8 cellular contexts compared by ENCODE assay signal in the genomic region with DNA sequence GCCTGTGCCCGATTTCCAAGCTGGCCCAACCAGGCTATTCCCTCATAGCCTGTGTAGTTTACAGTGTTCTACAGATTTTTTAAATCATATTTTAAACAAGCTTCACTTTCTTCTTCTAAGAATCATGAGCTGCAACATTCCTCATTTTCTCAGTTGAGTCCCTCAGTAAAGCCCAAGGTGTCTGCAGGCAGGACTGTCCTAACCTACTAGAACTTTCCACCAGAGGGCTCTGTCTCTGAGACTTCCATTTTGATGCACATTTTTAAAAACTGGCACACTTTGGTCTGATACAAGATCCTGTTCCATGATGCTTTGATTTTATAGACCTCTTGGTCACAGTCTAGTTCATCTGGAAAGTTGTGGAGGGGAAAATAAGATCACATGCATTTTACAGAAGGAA. TPM values are rescaled to one million over a fixed set of nuclear protein-coding genes. Genes with fewer than 3 reads are reported as not detected.
A peak's percentile ranks its signal among the peaks of the same experiment; 100 is the strongest.
DNase-seq lines count a peak whose midpoint lies in the region; TF ChIP-seq lines count a peak whose summit lies in the region.

No MANE protein-coding gene starts in this region.

- DNase-seq in EL (peak; percentile 17), Karpas-422 (peak; percentile 82), ascending aorta (ENCODE audit: low spot score in 2 of 2) (no peak), mesenchymal stem cell (peak; percentile 22), substantia nigra (lab: John Stamatoyannopoulos, UW) (no peak), NCI-H748 (lab: John Stamatoyannopoulos, UW; ENCODE audit: unreplicated experiment) (no peak), RWPE1 (ENCODE audit: low spot score) (no peak), sigmoid colon (no peak)

- TF ChIP-seq EP300 in sigmoid colon (IDR thresholded peaks at IDR 0.05), result no peak

- H3K18ac ChIP-seq in mesenchymal stem cell (ENCODE audit: low read depth in 1 of 2, low read length in 2 of 2), result no peak overlapping the region

- H4K8ac ChIP-seq in mesenchymal stem cell (ENCODE audit: low read length), result no peak overlapping the region

- CTCF ChIA-PET in RWPE1 (lab: Yijun Ruan, JAX), result interaction anchor here (0.7 to 1.0 kb wide), 2 partner anchors 21 to 116 kb away, joined by 3 read pairs; no protein-coding TSS in a partner anchor

- H3K9me2 ChIP-seq in Karpas-422 (replicated peaks; ENCODE audit: insufficient read depth, low read length), result no peaks in the 10 kb centered on the region

- H4K20me1 ChIP-seq in Karpas-422 (ENCODE audit: insufficient read depth, low read depth, low read length), result no peaks in the 10 kb centered on the region

- no peak overlapping the region for H2BK15ac ChIP-seq in mesenchymal stem cell (ENCODE audit: low read depth, poor library complexity, severe bottlenecking)

- H3K4me2 ChIP-seq in Karpas-422 (ENCODE audit: low read depth, low read length, poor library complexity, severe bottlenecking) (no peak overlapping the region), mesenchymal stem cell (ENCODE audit: low read length, poor library complexity, severe bottlenecking) (no peak overlapping the region)

- TF ChIP-seq CTCF in ascending aorta (IDR thresholded peaks at IDR 0.05) (peak in 2 of 3 experiments; percentile 9 to 11), RWPE1 (conservative IDR thresholded peaks at IDR 0.05; ENCODE audit: low read depth) (no peak), sigmoid colon (IDR thresholded peaks at IDR 0.05) (no peak)

- H3K14ac ChIP-seq in mesenchymal stem cell (ENCODE audit: low read length in 2 of 2), result no peak overlapping the region

- POLR2A ChIA-PET in RWPE1 (lab: Yijun Ruan, JAX; ENCODE audit: low non-redundant PET), result no interaction called here

- H3K9me3 ChIP-seq in Karpas-422 (ENCODE audit: low read length) (no peaks in the 10 kb centered on the region), ascending aorta (no peaks in the 10 kb centered on the region), mesenchymal stem cell (ENCODE audit: control insufficient read depth, low read length) (no peaks in the 10 kb centered on the region), sigmoid colon (no peaks in the 10 kb centered on the region)

- peak overlapping the region; percentile 60 for H2AFZ ChIP-seq in Karpas-422 (ENCODE audit: low read length)
- no peak overlapping the region for H2AFZ ChIP-seq in mesenchymal stem cell (ENCODE audit: low read depth, low read length)

- H4K91ac ChIP-seq in mesenchymal stem cell (ENCODE audit: low read length), result no peak overlapping the region

- TF ChIP-seq POLR2A in sigmoid colon (IDR thresholded peaks at IDR 0.05), result no peak

- H3K27me3 ChIP-seq in Karpas-422 (ENCODE audit: low read length) (no peaks in the 10 kb centered on the region), ascending aorta (no peaks in the 10 kb centered on the region), mesenchymal stem cell (ENCODE audit: control insufficient read depth in 1 of 2, insufficient read depth in 1 of 2, low read length in 2 of 2) (no peaks in the 10 kb centered on the region), sigmoid colon (no peaks in the 10 kb centered on the region)

- H3K9ac ChIP-seq in Karpas-422 (ENCODE audit: low read length), result no peak overlapping the region
- H3K9ac ChIP-seq in mesenchymal stem cell (ENCODE audit: low read length), result no peak overlapping the region

- peak overlapping the region; percentile 71 for H3K27ac ChIP-seq in Karpas-422 (ENCODE audit: low read length)
- H3K27ac ChIP-seq in ascending aorta, result no peak overlapping the region
- no peak overlapping the region for H3K27ac ChIP-seq in mesenchymal stem cell (ENCODE audit: low read length, poor library complexity, severe bottlenecking)
- H3K27ac ChIP-seq in substantia nigra (ENCODE audit: low read depth, low read length, poor library complexity, severe bottlenecking), result no peak overlapping the region
- H3K27ac ChIP-seq in RWPE1, result no peak overlapping the region
- H3K27ac ChIP-seq in sigmoid colon, result no peak overlapping the region

- no peak overlapping the region for H3K4ac ChIP-seq in mesenchymal stem cell (ENCODE audit: low read depth in 1 of 2, low read length in 2 of 2)

- no peak overlapping the region for H2BK12ac ChIP-seq in mesenchymal stem cell (ENCODE audit: low read length in 2 of 2)

- intact Hi-C loops in ascending aorta (cut with DNase I), result no loop called here
- intact Hi-C loops in sigmoid colon (cut with DNase I), result no loop called here

- H3K4me1 ChIP-seq in Karpas-422 (ENCODE audit: low read length) (peaks cover 78% of the 10 kb centered on the region), ascending aorta (no peaks in the 10 kb centered on the region), mesenchymal stem cell (ENCODE audit: control insufficient read depth, insufficient read depth, low read depth, low read length) (peaks cover 5% of the 10 kb centered on the region), sigmoid colon (no peaks in the 10 kb centered on the region)

- H3K4me3 ChIP-seq in Karpas-422 (ENCODE audit: low read length) (no peak overlapping the region), ascending aorta (no peak overlapping the region), mesenchymal stem cell (ENCODE audit: insufficient read depth in 1 of 2, low read depth in 1 of 2, low read length in 2 of 2) (no peak overlapping the region), sigmoid colon (no peak overlapping the region)

- H3K23ac ChIP-seq in mesenchymal stem cell (ENCODE audit: low read length in 2 of 2), result no peak overlapping the region

- no peak overlapping the region for H2AK5ac ChIP-seq in mesenchymal stem cell (ENCODE audit: low read length, severe bottlenecking)

- H3K79me2 ChIP-seq in Karpas-422 (ENCODE audit: low read length), result no peaks in the 10 kb centered on the region

- no peak overlapping the region for H2BK5ac ChIP-seq in mesenchymal stem cell (ENCODE audit: low read depth, low read length, poor library complexity, severe bottlenecking)

- H3K79me1 ChIP-seq in mesenchymal stem cell (replicated peaks; ENCODE audit: low read length, poor library complexity, severe bottlenecking), result no peaks in the 10 kb centered on the region

- H2BK120ac ChIP-seq in mesenchymal stem cell (ENCODE audit: low read depth, low read length), result no peak overlapping the region

- WGBS in mesenchymal stem cell, result 100% methylated on average over 1 of the region's 1 CpG
- 96 to 100% methylated on average over 1 of the region's 1 CpG for whole genome bisulfite sequencing in sigmoid colon, 2 donors

- H3K36me3 ChIP-seq in Karpas-422 (ENCODE audit: insufficient read depth, low read length) (no peaks in the 10 kb centered on the region), ascending aorta (no peaks in the 10 kb centered on the region), mesenchymal stem cell (ENCODE audit: control insufficient read depth in 1 of 2, insufficient read depth in 2 of 2, low read depth in 1 of 2, low read length in 2 of 2) (no peaks in the 10 kb centered on the region), sigmoid colon (no peaks in the 10 kb centered on the region)

RNA-seq across cellular contexts. Expression of gene SLAMF6, which starts 21.6 kb away (rescaled TPM):
- 19.3 and 66.0 TPM in 2 replicates for total RNA-seq in Karpas-422 (2014; rRNA removed; shearing (Covaris generic); ENCODE audit: low replicate concordance)
- total RNA-seq in ascending aorta (not detected), sigmoid colon (1 to 10 TPM in 2 of 4 donors, under 1 TPM in 1, not detected in 1; 0.41 to 1.2 (median 1.1) TPM)
- not detected for polyA plus RNA-seq in mesenchymal stem cell (2013, experiment 1 of 2)
- not detected for polyA plus RNA-seq in mesenchymal stem cell (2013, experiment 2 of 2)
- polyA plus RNA-seq in sigmoid colon, result 10 to 100 TPM in 1 of 3 donors, 1 to 10 TPM in 1, under 1 TPM in 1; 0.60 to 15.2 (median 1.4) TPM

RNA-seq across cellular contexts. Expression of gene CD84, which starts 34.6 kb away (rescaled TPM):
- total RNA-seq in Karpas-422 (2014; rRNA removed; shearing (Covaris generic); ENCODE audit: low replicate concordance), result 14.4 and 29.4 TPM in 2 replicates
- total RNA-seq in ascending aorta (1.1 TPM), sigmoid colon (1 to 10 TPM; 2.2 to 7.5 (median 3.3) TPM)
- not detected for polyA plus RNA-seq in mesenchymal stem cell (2013, experiment 1 of 2)
- polyA plus RNA-seq in mesenchymal stem cell (2013, experiment 2 of 2), result not detected
- polyA plus RNA-seq in sigmoid colon, result 1 to 10 TPM in 2 of 3 donors, under 1 TPM in 1; 0.60 to 5.5 (median 3.2) TPM

Comparison
In these comparisons a context has a peak if more than half of its experiments do, and no peak if none do; other contexts are left out.
1. DNase-seq: peak in EL (single experiment), Karpas-422 (single experiment) and mesenchymal stem cell (single experiment); none in ascending aorta (0 of 2), substantia nigra (0 of 49), NCI-H748 (single experiment), RWPE1 (single experiment) and sigmoid colon (single experiment).
2. CTCF ChIP-seq: peak in ascending aorta (2 of 3); none in RWPE1 (single experiment) and sigmoid colon (0 of 4).